In genomic region chr6:15106958-15107643, GRCh38 we compare ENCODE assay signal across 1 cellular context.
TF ChIP-seq lines count a peak whose summit lies in the region.

No MANE protein-coding gene starts in this region.

TF ChIP-seq in K562, 482 proteins besides CTCF, POLR2A, EP300 and RAD21 (continued from another document and continues in another):
- TF ChIP-seq MGA (IDR thresholded peaks at IDR 0.05) (peak; percentile 49), ID3 (CRISPR knock-in tag; IDR thresholded peaks at IDR 0.05) (no peak), ID3 (tag; IDR thresholded peaks at IDR 0.05) (no peak), TARDBP (IDR thresholded peaks at IDR 0.05) (no peak), TCFL5 (CRISPR knock-in tag; conservative IDR thresholded peaks at IDR 0.05) (0 out of 2 replicates have a peak, but pooled peaks have one; percentile 44), TAF9B (IDR thresholded peaks at IDR 0.05; ENCODE audit: partially characterized antibody) (no peak), ZNF239 (CRISPR knock-in tag; IDR thresholded peaks at IDR 0.05) (no peak), ZNF143 (CRISPR knock-in tag; IDR thresholded peaks at IDR 0.05) (no peak), ZNF282 (CRISPR knock-in tag; IDR thresholded peaks at IDR 0.05) (no peak), ARID3A (IDR thresholded peaks at IDR 0.05; ENCODE audit: borderline replicate concordance, low read depth, low read length) (peak; percentile 98), MTF1 (CRISPR knock-in tag; IDR thresholded peaks at IDR 0.05; ENCODE audit: borderline replicate concordance) (no peak), NKRF (IDR thresholded peaks at IDR 0.05; ENCODE audit: borderline replicate concordance) (no peak), TAF1 (IDR thresholded peaks at IDR 0.05; ENCODE audit: control insufficient read depth, extremely low read depth, insufficient read depth, low read length, severe bottlenecking) (no peak), SAP30 (IDR thresholded peaks at IDR 0.05; ENCODE audit: borderline replicate concordance, insufficient read depth, low read depth, low read length, poor library complexity, severe bottlenecking) (no peak), DMBX1 (CRISPR knock-in tag; IDR thresholded peaks at IDR 0.05; ENCODE audit: borderline replicate concordance) (peak; percentile 45), NCOA2 (IDR thresholded peaks at IDR 0.05; ENCODE audit: partially characterized antibody in 2 of 2) (no peak), ZNF75A (CRISPR knock-in tag; IDR thresholded peaks at IDR 0.05) (0 out of 2 replicates have a peak, but pooled peaks have one; percentile 58), CBX2 (IDR thresholded peaks at IDR 0.05; ENCODE audit: insufficient read depth, low read length, poor library complexity, severe bottlenecking) (no peak), ZNF707 (CRISPR knock-in tag; conservative IDR thresholded peaks at IDR 0.05) (0 out of 2 replicates have a peak, but pooled peaks have one; percentile 37), PHTF2 (CRISPR knock-in tag; IDR thresholded peaks at IDR 0.05) (no peak), ELK3 (CRISPR knock-in tag; IDR thresholded peaks at IDR 0.05) (no peak), CGGBP1 (CRISPR knock-in tag; IDR thresholded peaks at IDR 0.05) (no peak), PHF8 (IDR thresholded peaks at IDR 0.05; ENCODE audit: borderline replicate concordance, low read length) (peak; percentile 27; the same call in 1 of the 2 replicates), ETV5 (CRISPR knock-in tag; IDR thresholded peaks at IDR 0.05; ENCODE audit: low read depth) (no peak), NFIC (IDR thresholded peaks at IDR 0.05) (peak; percentile 51; the same call in 1 of the 2 replicates), SAFB2 (IDR thresholded peaks at IDR 0.05; ENCODE audit: borderline replicate concordance, low read depth, low read length, severe bottlenecking) (no peak), XRCC5 (IDR thresholded peaks at IDR 0.05; ENCODE audit: low read depth, low read length) (no peak), MAFF (IDR thresholded peaks at IDR 0.05; ENCODE audit: low read length) (no peak), SREBF2 (CRISPR knock-in tag; IDR thresholded peaks at IDR 0.05) (no peak), MAZ (CRISPR knock-in tag; conservative IDR thresholded peaks at IDR 0.05 in 1 of 2, IDR thresholded peaks at IDR 0.05 in 1 of 2) (peak; percentile 27 to 58; a peak in 2 of 4 replicates), TEAD1 (CRISPR knock-in tag; IDR thresholded peaks at IDR 0.05) (peak in 1 of 2 experiments; percentile 52; a peak in 1 of 4 replicates), THRAP3 (IDR thresholded peaks at IDR 0.05; ENCODE audit: borderline replicate concordance) (no peak), ZNF586 (CRISPR knock-in tag; conservative IDR thresholded peaks at IDR 0.05) (no peak), SIN3A (IDR thresholded peaks at IDR 0.05; ENCODE audit: borderline replicate concordance in 2 of 2, control insufficient read depth in 1 of 2, low read depth in 2 of 2, low read length in 2 of 2) (no peak), RFX5 (IDR thresholded peaks at IDR 0.05; ENCODE audit: low read depth, low read length) (no peak), JUND (IDR thresholded peaks at IDR 0.05; ENCODE audit: borderline replicate concordance, low read depth, low read length) (peak; percentile 55; the same call in 1 of the 2 replicates), JUND (tag; IDR thresholded peaks at IDR 0.05; ENCODE audit: borderline replicate concordance, low read depth, low read length) (peak; percentile 65; the same call in 2 of the 3 replicates), COPS2 (conservative IDR thresholded peaks at IDR 0.05) (no peak), POLR2AphosphoS5 (IDR thresholded peaks at IDR 0.05; ENCODE audit: control insufficient read depth, insufficient read depth, low read depth, low read length) (peak; percentile 79), MBD1 (CRISPR knock-in tag; IDR thresholded peaks at IDR 0.05) (no peak), TCF3 (CRISPR knock-in tag; IDR thresholded peaks at IDR 0.05) (peak; percentile 80), BRF1 (IDR thresholded peaks at IDR 0.05; ENCODE audit: borderline replicate concordance, extremely low read depth, insufficient read length) (no peak), EHMT2 (IDR thresholded peaks at IDR 0.05) (no peak), BACH1 (tag; IDR thresholded peaks at IDR 0.05) (0 out of 2 replicates have a peak, but pooled peaks have one; percentile 62), ZNF197 (CRISPR knock-in tag; IDR thresholded peaks at IDR 0.05; ENCODE audit: low read depth) (no peak), RBBP5 (IDR thresholded peaks at IDR 0.05; ENCODE audit: borderline replicate concordance, insufficient read depth, low read length, poor library complexity, severe bottlenecking) (peak; percentile 38)
